8 cellular contexts compared by ENCODE assay signal in the genomic region with DNA sequence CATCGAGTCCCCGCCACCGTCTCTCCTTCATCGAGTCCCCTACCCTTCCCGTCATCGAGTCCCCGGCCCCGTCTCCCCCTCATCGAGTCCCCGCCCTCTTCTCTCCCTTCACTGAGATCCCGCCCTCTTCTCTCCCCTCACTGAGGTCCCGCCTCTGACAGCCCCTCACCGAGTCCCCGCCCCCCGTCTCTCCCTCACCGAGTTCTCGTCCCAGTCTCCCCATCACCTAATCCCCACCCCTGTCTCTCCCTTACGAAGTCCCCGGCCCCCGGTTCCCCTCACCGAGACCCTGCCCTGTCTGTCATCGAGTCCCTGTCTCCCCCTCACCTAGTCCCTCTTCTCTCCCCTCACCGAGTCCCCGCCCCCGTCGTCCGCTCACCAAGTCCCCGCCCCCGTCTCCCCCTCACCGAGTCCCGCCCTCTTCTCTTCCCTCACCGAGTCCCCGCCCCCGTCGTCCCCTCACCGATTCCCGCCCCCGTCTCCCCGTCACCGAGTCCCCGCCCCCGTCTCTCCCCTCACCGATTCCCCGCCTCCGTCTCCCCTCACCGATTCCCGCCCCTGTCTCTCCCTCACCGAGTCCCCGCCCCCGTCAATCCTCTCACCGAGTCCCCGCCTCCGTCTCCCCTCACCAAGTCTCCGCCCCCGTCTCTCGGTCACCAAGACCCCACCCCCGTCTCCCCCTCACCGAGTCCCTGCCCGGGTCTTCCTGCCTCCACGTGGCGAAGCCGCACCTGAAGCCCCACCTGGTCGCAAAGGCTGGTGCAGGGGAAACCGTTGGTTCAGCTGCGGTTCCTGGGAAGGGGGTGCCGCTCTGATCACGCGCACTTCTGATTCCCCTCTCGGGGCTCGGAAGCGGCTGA. TPM values are rescaled to one million over a fixed set of nuclear protein-coding genes. Genes with fewer than 3 reads are reported as not detected.
DNase-seq lines count a peak whose midpoint lies in the region; ATAC-seq, FAIRE-seq and TF ChIP-seq lines count a peak whose summit lies in the region.

No MANE protein-coding gene starts in this region.

- H3K36me3 ChIP-seq in bronchial epithelial cell (ENCODE audit: control insufficient read depth, insufficient read depth, low read length) = no peaks in the 10 kb centered on the region

- H3K9me3 ChIP-seq in iPS-18c (ENCODE audit: control insufficient read depth, insufficient read depth, low read length) = no peaks in the 10 kb centered on the region

- DNase-seq in COLO668 (lab: John Stamatoyannopoulos, UW; ENCODE audit: unreplicated experiment) (peak; percentile 88), NCI-H2227 (lab: John Stamatoyannopoulos, UW; ENCODE audit: unreplicated experiment) (peak; percentile 94), bronchial epithelial cell (ENCODE audit: low read depth) (peak; percentile 80), skeletal muscle cell (ENCODE audit: low read depth) (peak; percentile 87)
- DNase-seq in activated CD4-positive, CD25-positive, alpha-beta regulatory T cell (lab: John Stamatoyannopoulos, UW) = peak; percentile 91 to 97 (median 95)

- ATAC-seq in HG02610 (IDR thresholded peaks at IDR 0.05; ENCODE audit: unreplicated experiment) (peak; percentile 38), GM19351 (IDR thresholded peaks at IDR 0.05; ENCODE audit: unreplicated experiment) (no peak)

- H3K27me3 ChIP-seq in bronchial epithelial cell (ENCODE audit: control insufficient read depth, insufficient read depth, low read length) = no peaks in the 10 kb centered on the region

- H3K4me3 ChIP-seq in bronchial epithelial cell (ENCODE audit: low read depth, low read length) (peak overlapping the region; percentile 79), iPS-18c (ENCODE audit: insufficient read depth, low read depth, low read length) (peak overlapping the region; percentile 85), skeletal muscle cell (ENCODE audit: low read depth, low read length) (peak overlapping the region; percentile 69)

- TF ChIP-seq CTCF in bronchial epithelial cell (IDR thresholded peaks at IDR 0.05; ENCODE audit: insufficient read depth, low read length, severe bottlenecking) = no peak

- no peak for FAIRE-seq in bronchial epithelial cell (lab: Jason Lieb, UNC)

RNA-seq across cellular contexts. Expression of gene ZNF846, which starts 23.9 kb away (rescaled TPM):
- total RNA-seq in bronchial epithelial cell = 3.7 and 12.3 TPM in 2 replicates

RNA-seq across cellular contexts. Expression of gene FBXL12, which starts 26.5 kb away (rescaled TPM):
- 4.5 and 7.8 TPM in 2 replicates for total RNA-seq in bronchial epithelial cell

RNA-seq across cellular contexts. Expression of gene UBL5, which starts 35.3 kb away (rescaled TPM):
- 260 and 314 TPM in 2 replicates for total RNA-seq in bronchial epithelial cell

RNA-seq across cellular contexts. Expression of gene PIN1, which starts 42.7 kb away (rescaled TPM):
- 61.3 and 80.6 TPM in 2 replicates for total RNA-seq in bronchial epithelial cell
